In the genomic region with DNA sequence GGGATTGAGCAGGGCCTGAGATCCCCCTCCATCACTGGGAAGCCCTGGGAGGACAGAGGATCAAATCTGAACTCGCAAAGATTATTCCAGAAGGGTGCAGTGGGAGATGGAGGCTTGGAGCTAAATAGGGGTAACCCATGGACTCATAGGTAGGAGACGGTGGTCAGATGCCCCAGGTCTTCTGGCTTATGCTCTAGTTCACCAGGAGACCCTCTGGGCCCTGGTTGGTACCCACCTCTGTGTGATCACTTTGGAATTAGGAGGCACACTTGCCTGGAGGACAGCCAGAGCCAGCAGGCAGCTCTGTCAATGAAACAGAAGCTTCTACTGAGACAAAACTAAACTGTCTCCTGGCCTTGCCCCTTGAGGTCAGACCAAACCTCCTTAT, we compare ENCODE assay signal across 21 cellular contexts.
"Had no signal": no experiment of that assay in that cellular context is flagged by ENCODE, and none has a peak within 500 bp of the region (broad histone marks: within the 10 kb centered on the region; RNA-seq: fewer than 3 reads in every experiment).

No MANE protein-coding gene starts in this region.

- H3K4me3 ChIP-seq: coronary artery, gastrocnemius medialis, mucosa of descending colon, neural progenitor cell, prostate gland, skin epidermis, spleen, thoracic aorta, tibial nerve, upper lobe of left lung had no signal

- DNase-seq: dermis blood vessel endothelial cell; effector memory CD8-positive, alpha-beta T cell; foreskin fibroblast; gastrocnemius medialis; kidney; mesenchymal stem cell; mucosa of descending colon; naive B cell; nucleus accumbens; right cardiac atrium; spleen; stimulated activated CD4-positive, alpha-beta T cell treated with anti-CD3 and anti-CD28 coated beads, Interleukin-2, amount 100 ng/mL, for 48 hours; stimulated activated naive B cell treated with anti-CD40 and anti-IgM and Interleukin-4, amounts not matched to agents 10 μg/mL and 1 μg/mL and 100 μg/mL, for 72 hours; upper lobe of left lung had no signal

- H3K27me3 ChIP-seq: gastrocnemius medialis, neural progenitor cell, tibial nerve, upper lobe of left lung had no signal

- H3K36me3 ChIP-seq: gastrocnemius medialis, neural progenitor cell, prostate gland, spleen, thoracic aorta, tibial nerve, upper lobe of left lung had no signal

- H3K4me1 ChIP-seq: gastrocnemius medialis, neural progenitor cell, prostate gland, tibial nerve, upper lobe of left lung had no signal

- H3K9me3 ChIP-seq: gastrocnemius medialis, mucosa of descending colon, prostate gland, thoracic aorta, tibial nerve, upper lobe of left lung had no signal

- H3K27ac ChIP-seq: coronary artery, gastrocnemius medialis, neural progenitor cell, prostate gland, skin epidermis, spleen, thoracic aorta, tibial nerve, upper lobe of left lung had no signal

- ATAC-seq: effector memory CD8-positive, alpha-beta T cell; gastrocnemius medialis; left lobe of liver; mucosa of descending colon; stimulated activated naive B cell treated with anti-CD40 and anti-IgM and Interleukin-4, amounts not matched to agents 10 μg/mL and 1 μg/mL and 100 μg/mL, for 72 hours had no signal
